ENCODE assay signal across 27 cellular contexts in genomic region chr20:22789661-22790060, GRCh38.
"Had no signal": no experiment of that assay in that cellular context is flagged by ENCODE, and none has a peak within 500 bp of the region (broad histone marks: within the 10 kb centered on the region; RNA-seq: fewer than 3 reads in every experiment).

No MANE protein-coding gene starts in this region.

- H3K27me3 ChIP-seq: brain microvascular endothelial cell, neutrophil, ovary, stomach, thyroid gland, upper lobe of left lung, vagina had no signal

- H3K4me3 Mint-ChIP-seq: activated naive CD4-positive, alpha-beta T cell treated with anti-CD3 and anti-CD28 coated beads, Interleukin-2, amount 10 ng/mL, durations not matched to agents 7 days and 5 days; effector memory CD8-positive, alpha-beta T cell; nephron; stimulated activated naive B cell treated with anti-CD40 and anti-IgM and Interleukin-4, amounts not matched to agents 10 μg/mL and 1 μg/mL and 100 μg/mL, for 72 hours had no signal

- ATAC-seq: effector memory CD8-positive, alpha-beta T cell; left lobe of liver; stimulated activated naive B cell treated with anti-CD40 and anti-IgM and Interleukin-4, amounts not matched to agents 10 μg/mL and 1 μg/mL and 100 μg/mL, for 72 hours had no signal

- H3K9me3 Mint-ChIP-seq: activated naive CD4-positive, alpha-beta T cell treated with anti-CD3 and anti-CD28 coated beads, Interleukin-2, amount 10 ng/mL, durations not matched to agents 7 days and 5 days; nephron; stimulated activated naive B cell treated with anti-CD40 and anti-IgM and Interleukin-4, amounts not matched to agents 10 μg/mL and 1 μg/mL and 100 μg/mL, for 72 hours had no signal

- H3K4me1 Mint-ChIP-seq: activated naive CD4-positive, alpha-beta T cell treated with anti-CD3 and anti-CD28 coated beads, Interleukin-2, amount 10 ng/mL, durations not matched to agents 7 days and 5 days; stimulated activated naive B cell treated with anti-CD40 and anti-IgM and Interleukin-4, amounts not matched to agents 10 μg/mL and 1 μg/mL and 100 μg/mL, for 72 hours had no signal

- DNase-seq: activated CD4-positive, alpha-beta T cell treated with anti-CD3 and anti-CD28 coated beads for 48 hours; activated CD4-positive, alpha-beta T cell treated with anti-CD3 and anti-CD28 coated beads, Interleukin-2, amount 50 U/mL, for 48 hours; activated CD8-positive, alpha-beta memory T cell treated with anti-CD3 and anti-CD28 coated beads for 24 hours; activated effector memory CD4-positive, alpha-beta T cell treated with anti-CD3 and anti-CD28 coated beads, Interleukin-2, amount 50 U/mL, for 16 hours; activated naive CD4-positive, alpha-beta T cell treated with anti-CD3 and anti-CD28 coated beads, Interleukin-2, amount 10 ng/mL, durations not matched to agents 7 days and 5 days; amniotic stem cell; brain microvascular endothelial cell; caudate nucleus; cortex of kidney; effector memory CD8-positive, alpha-beta T cell; foreskin melanocyte; hippocampal formation; ovary; retina; stimulated activated CD4-positive, alpha-beta T cell treated with anti-CD3 and anti-CD28 coated beads, Interleukin-15, amount 100 ng/mL, for 24 hours; stimulated activated CD4-positive, alpha-beta T cell treated with anti-CD3 and anti-CD28 coated beads, Interleukin-2, amount 100 ng/mL, for 24 hours; stimulated activated naive B cell treated with anti-CD40 and anti-IgM and Interleukin-4, amounts not matched to agents 10 μg/mL and 1 μg/mL and 100 μg/mL, for 72 hours; stomach; thyroid gland; upper lobe of left lung had no signal

- H3K27ac ChIP-seq: brain microvascular endothelial cell, neutrophil, ovary, prostate gland, stomach, thyroid gland, upper lobe of left lung, vagina, VCaP had no signal

- H3K4me1 ChIP-seq: prostate gland, vagina had no signal

- H3K9me3 ChIP-seq: neutrophil, ovary, prostate gland, stomach, thyroid gland, upper lobe of left lung, vagina had no signal

- H3K36me3 ChIP-seq: brain microvascular endothelial cell, neutrophil, ovary, prostate gland, stomach, thyroid gland, upper lobe of left lung, vagina had no signal

- H3K27me3 Mint-ChIP-seq: activated naive CD4-positive, alpha-beta T cell treated with anti-CD3 and anti-CD28 coated beads, Interleukin-2, amount 10 ng/mL, durations not matched to agents 7 days and 5 days had no signal

- H3K36me3 Mint-ChIP-seq: activated naive CD4-positive, alpha-beta T cell treated with anti-CD3 and anti-CD28 coated beads, Interleukin-2, amount 10 ng/mL, durations not matched to agents 7 days and 5 days; stimulated activated naive B cell treated with anti-CD40 and anti-IgM and Interleukin-4, amounts not matched to agents 10 μg/mL and 1 μg/mL and 100 μg/mL, for 72 hours had no signal

- H3K4me3 ChIP-seq: ovary, prostate gland, smooth muscle cell, stomach, thyroid gland, upper lobe of left lung, vagina had no signal

- H3K4me2 ChIP-seq: smooth muscle cell had no signal

- H3K27ac Mint-ChIP-seq: activated naive CD4-positive, alpha-beta T cell treated with anti-CD3 and anti-CD28 coated beads, Interleukin-2, amount 10 ng/mL, durations not matched to agents 7 days and 5 days; effector memory CD8-positive, alpha-beta T cell; stimulated activated naive B cell treated with anti-CD40 and anti-IgM and Interleukin-4, amounts not matched to agents 10 μg/mL and 1 μg/mL and 100 μg/mL, for 72 hours had no signal
